Comparison of ENCODE assay signal across 8 cellular contexts in genomic region chr4:123986268-123986798, GRCh38.
DNase-seq lines count a peak whose midpoint lies in the region; ATAC-seq and TF ChIP-seq lines count a peak whose summit lies in the region.
"Had no signal": no experiment of that assay in that cellular context is flagged by ENCODE, and none has a peak within 500 bp of the region (broad histone marks: within the 10 kb centered on the region; RNA-seq: fewer than 3 reads in every experiment).

No MANE protein-coding gene starts in this region.

- H3K27ac ChIP-seq in lower lobe of right lung: peak overlapping the region; percentile 64
- peak overlapping the region; percentile 59 for H3K27ac ChIP-seq in upper lobe of right lung

- peaks cover 12% of the 10 kb centered on the region for H3K4me1 ChIP-seq in lower lobe of right lung
- H3K4me1 ChIP-seq in upper lobe of right lung: peaks cover 8% of the 10 kb centered on the region

- DNase-seq in LHCN-M2 (ENCODE audit: low read depth) (peak; percentile 97), dermis blood vessel endothelial cell (peak; percentile 95), lower lobe of right lung (no peak), upper lobe of right lung (no peak), GM19240 (ENCODE audit: insufficient read length, low spot score) (no peak), NCI-H446 treated with DMSO at 0.1 percent for 48 hours (lab: John Stamatoyannopoulos, UW) (no peak)
- DNase-seq: Karpas-422 had no signal

- H3K9me3 ChIP-seq in lower lobe of right lung: peaks cover 3% of the 10 kb centered on the region
- H3K9me3 ChIP-seq in upper lobe of right lung: no peaks in the 10 kb centered on the region

- H3K27me3 ChIP-seq in lower lobe of right lung (ENCODE audit: low read depth): no peaks in the 10 kb centered on the region
- H3K27me3 ChIP-seq in upper lobe of right lung: no peaks in the 10 kb centered on the region

- ATAC-seq in lower lobe of right lung: peak; percentile 42 to 69
- no peak for ATAC-seq in upper lobe of right lung
- no peak for ATAC-seq in GM21390 (IDR thresholded peaks at IDR 0.05; ENCODE audit: unreplicated experiment)

- no peaks in the 10 kb centered on the region for H3K36me3 ChIP-seq in lower lobe of right lung
- no peaks in the 10 kb centered on the region for H3K36me3 ChIP-seq in upper lobe of right lung

- intact Hi-C loops in lower lobe of right lung (cut with DNase I) (no loop called here), upper lobe of right lung (cut with DNase I) (no loop called here)

- TF ChIP-seq CTCF in lower lobe of right lung (IDR thresholded peaks at IDR 0.05) (no peak), upper lobe of right lung (IDR thresholded peaks at IDR 0.05) (no peak)

- no peak overlapping the region for H3K4me3 ChIP-seq in lower lobe of right lung
- no peak overlapping the region for H3K4me3 ChIP-seq in upper lobe of right lung

Comparison
In these comparisons a context has a peak if more than half of its experiments do, and no peak if none do; other contexts are left out.
1. DNase-seq: peak in LHCN-M2 (single experiment) and dermis blood vessel endothelial cell (single experiment); none in lower lobe of right lung (single experiment), upper lobe of right lung (single experiment), GM19240 (single experiment) and NCI-H446 treated with DMSO at 0.1 percent for 48 hours (single experiment).
2. ATAC-seq: peak in lower lobe of right lung (2 of 2); none in upper lobe of right lung (single experiment) and GM21390 (single experiment).